8 cellular contexts compared by ENCODE assay signal in genomic region chr9:133188006-133188842, GRCh38. TPM values are rescaled to one million over a fixed set of nuclear protein-coding genes. Genes with fewer than 3 reads are reported as not detected.
A peak's percentile ranks its signal among the peaks of the same experiment; 100 is the strongest.
DNase-seq lines count a peak whose midpoint lies in the region; ATAC-seq and TF ChIP-seq lines count a peak whose summit lies in the region.

No MANE protein-coding gene starts in this region.

- no peak overlapping the region for H2AFZ ChIP-seq in Loucy (ENCODE audit: low read length)
- no peak overlapping the region for H2AFZ ChIP-seq in neural cell (ENCODE audit: low read depth, low read length)
- no peak overlapping the region for H2AFZ ChIP-seq in mesenchymal stem cell (ENCODE audit: low read depth, low read length)

- no peak for TF ChIP-seq RAD21 in neural cell (conservative IDR thresholded peaks at IDR 0.05)

- H4K20me1 ChIP-seq in Loucy (ENCODE audit: insufficient read depth, low read length, poor library complexity, severe bottlenecking) = no peaks in the 10 kb centered on the region
- no peaks in the 10 kb centered on the region for H4K20me1 ChIP-seq in neural cell (ENCODE audit: insufficient read depth)

- H3K9me3 Mint-ChIP-seq in WTC11 = no peaks in the 10 kb centered on the region

- H3K4me1 Mint-ChIP-seq in WTC11 = no peaks in the 10 kb centered on the region

- ATAC-seq in WTC11 (peak; percentile 88), HG02973 (IDR thresholded peaks at IDR 0.05; ENCODE audit: unreplicated experiment) (no peak), GM21619 (IDR thresholded peaks at IDR 0.05; ENCODE audit: unreplicated experiment) (no peak)

- H2BK15ac ChIP-seq in mesenchymal stem cell (ENCODE audit: low read depth, poor library complexity, severe bottlenecking) = no peak overlapping the region

- H3F3A ChIP-seq in Loucy (ENCODE audit: low read depth) (no peaks in the 10 kb centered on the region), neural cell (ENCODE audit: insufficient read depth, low read length, poor library complexity, severe bottlenecking) (no peaks in the 10 kb centered on the region)

- no peak overlapping the region for H3K14ac ChIP-seq in mesenchymal stem cell (ENCODE audit: low read length in 2 of 2)

- H3K79me2 ChIP-seq in Loucy (ENCODE audit: insufficient read depth, low read length) (no peaks in the 10 kb centered on the region), neural cell (replicated peaks; ENCODE audit: insufficient read depth, low read length) (no peaks in the 10 kb centered on the region)

- H3K36me3 Mint-ChIP-seq in WTC11 = no peaks in the 10 kb centered on the region

- no peak overlapping the region for H2BK5ac ChIP-seq in mesenchymal stem cell (ENCODE audit: low read depth, low read length, poor library complexity, severe bottlenecking)

- no peak overlapping the region for H4K91ac ChIP-seq in mesenchymal stem cell (ENCODE audit: low read length)

- H3K36me3 ChIP-seq in Loucy (ENCODE audit: insufficient read depth, low read length) (no peaks in the 10 kb centered on the region), neural cell (ENCODE audit: insufficient read depth, low read length) (no peaks in the 10 kb centered on the region), mesenchymal stem cell (ENCODE audit: control insufficient read depth in 1 of 2, insufficient read depth in 2 of 2, low read depth in 1 of 2, low read length in 2 of 2) (no peaks in the 10 kb centered on the region), MG63 (no peaks in the 10 kb centered on the region)

- H3K27ac ChIP-seq in neural cell (ENCODE audit: low read length) = no peak overlapping the region
- no peak overlapping the region for H3K27ac ChIP-seq in mesenchymal stem cell (ENCODE audit: low read length, poor library complexity, severe bottlenecking)

- no peak overlapping the region for H3K9ac ChIP-seq in Loucy (ENCODE audit: low read depth, low read length, poor library complexity, severe bottlenecking)
- H3K9ac ChIP-seq in neural cell (ENCODE audit: low read length) = no peak overlapping the region
- H3K9ac ChIP-seq in mesenchymal stem cell (ENCODE audit: low read length) = no peak overlapping the region

- no peak overlapping the region for H2AK5ac ChIP-seq in mesenchymal stem cell (ENCODE audit: low read length, severe bottlenecking)

- no peaks in the 10 kb centered on the region for H3K9me2 ChIP-seq in Loucy (replicated peaks; ENCODE audit: low read depth, low read length)
- no peaks in the 10 kb centered on the region for H3K9me2 ChIP-seq in neural cell (ENCODE audit: insufficient read depth, low read length)

- H3K4me3 ChIP-seq in Loucy (ENCODE audit: low read length, poor library complexity, severe bottlenecking) (no peak overlapping the region), neural cell (ENCODE audit: low read length) (no peak overlapping the region), mesenchymal stem cell (ENCODE audit: insufficient read depth in 1 of 2, low read depth in 1 of 2, low read length in 2 of 2) (no peak overlapping the region), MG63 (no peak overlapping the region)

- H2BK12ac ChIP-seq in mesenchymal stem cell (ENCODE audit: low read length in 2 of 2) = no peak overlapping the region

- no peak overlapping the region for H3K4ac ChIP-seq in mesenchymal stem cell (ENCODE audit: low read depth in 1 of 2, low read length in 2 of 2)

- H2BK120ac ChIP-seq in mesenchymal stem cell (ENCODE audit: low read depth, low read length) = no peak overlapping the region

- POLR2A ChIA-PET in WTC11 (lab: Charles Lee) = interaction anchor here (0.7 to 0.9 kb wide), 2 partner anchors 51 to 158 kb away, joined by 4 to 6 read pairs; no protein-coding TSS in a partner anchor

- H3K4me1 ChIP-seq in Loucy (ENCODE audit: insufficient read depth, low read length, poor library complexity, severe bottlenecking) = peaks cover 4% of the 10 kb centered on the region
- peaks cover 7% of the 10 kb centered on the region for H3K4me1 ChIP-seq in mesenchymal stem cell (ENCODE audit: control insufficient read depth, insufficient read depth, low read depth, low read length)

- TF ChIP-seq EP300 in neural cell (conservative IDR thresholded peaks at IDR 0.05; ENCODE audit: poor library complexity, severe bottlenecking) = no peak

- no peak overlapping the region for H4K8ac ChIP-seq in mesenchymal stem cell (ENCODE audit: low read length)

- CTCF ChIA-PET in WTC11 (lab: Charles Lee) = interaction anchor here (0.6 to 5.4 kb wide), 48 partner anchors 8 to 298 kb away, joined by 3 to 153 read pairs (median 5); partner anchors contain the start of genes ABO, CACFD1, GBGT1 and GFI1B

- WGBS in mesenchymal stem cell = 56% methylated on average over 20 of the region's 21 CpGs

- DNase-seq in G401 (ENCODE audit: low spot score) = peak; percentile 7
- peak; percentile 75 for DNase-seq in WTC11 (ENCODE audit: low spot score)
- DNase-seq in mesenchymal stem cell = no peak
- no peak for DNase-seq in MG63

- H3K4me2 ChIP-seq in Loucy (ENCODE audit: low read depth, low read length, poor library complexity, severe bottlenecking) (no peak overlapping the region), neural cell (ENCODE audit: low read length) (no peak overlapping the region), mesenchymal stem cell (ENCODE audit: low read length, poor library complexity, severe bottlenecking) (no peak overlapping the region)

- TF ChIP-seq CTCF in Loucy (conservative IDR thresholded peaks at IDR 0.05; ENCODE audit: low read length) = peak; percentile 55
- TF ChIP-seq CTCF in WTC11 (IDR thresholded peaks at IDR 0.05) = no peak
- TF ChIP-seq CTCF in neural cell (IDR thresholded peaks at IDR 0.05; ENCODE audit: poor library complexity, severe bottlenecking) = peak; percentile 33

- H3K79me1 ChIP-seq in mesenchymal stem cell (replicated peaks; ENCODE audit: low read length, poor library complexity, severe bottlenecking) = no peaks in the 10 kb centered on the region

- H3K27ac Mint-ChIP-seq in WTC11 = no peak overlapping the region

- in situ Hi-C loops in G401 (cut with HindIII; ENCODE audit: low sequenced_read_pairs) = no loop called here

- H3K9me3 ChIP-seq in Loucy (ENCODE audit: insufficient read depth, low read depth, low read length) (no peaks in the 10 kb centered on the region), neural cell (ENCODE audit: low read length) (no peaks in the 10 kb centered on the region), mesenchymal stem cell (ENCODE audit: control insufficient read depth, low read length) (no peaks in the 10 kb centered on the region), MG63 (no peaks in the 10 kb centered on the region)

- H3K4me3 Mint-ChIP-seq in WTC11 = no peak overlapping the region

- no peak overlapping the region for H3K23ac ChIP-seq in mesenchymal stem cell (ENCODE audit: low read length in 2 of 2)

- peaks cover 40% of the 10 kb centered on the region for H3K27me3 Mint-ChIP-seq in WTC11 (ENCODE audit: low read depth)

- H3K27me3 ChIP-seq in Loucy (ENCODE audit: insufficient read depth, low read length, poor library complexity, severe bottlenecking) (no peaks in the 10 kb centered on the region), neural cell (ENCODE audit: insufficient read depth, low read depth, low read length) (peaks cover 7% of the 10 kb centered on the region), mesenchymal stem cell (ENCODE audit: control insufficient read depth in 1 of 2, insufficient read depth in 1 of 2, low read length in 2 of 2) (peaks cover 40 to 48% of the 10 kb centered on the region in 2 experiments), MG63 (no peaks in the 10 kb centered on the region)

- H3K18ac ChIP-seq in mesenchymal stem cell (ENCODE audit: low read depth in 1 of 2, low read length in 2 of 2) = no peak overlapping the region

TF ChIP-seq in WTC11, 78 proteins besides CTCF, POLR2A, EP300 and RAD21 (continues in another document):
- TF ChIP-seq GABPB1 (CRISPR knock-in tag; IDR thresholded peaks at IDR 0.05) = no peak
- TF ChIP-seq, protein P1, sequence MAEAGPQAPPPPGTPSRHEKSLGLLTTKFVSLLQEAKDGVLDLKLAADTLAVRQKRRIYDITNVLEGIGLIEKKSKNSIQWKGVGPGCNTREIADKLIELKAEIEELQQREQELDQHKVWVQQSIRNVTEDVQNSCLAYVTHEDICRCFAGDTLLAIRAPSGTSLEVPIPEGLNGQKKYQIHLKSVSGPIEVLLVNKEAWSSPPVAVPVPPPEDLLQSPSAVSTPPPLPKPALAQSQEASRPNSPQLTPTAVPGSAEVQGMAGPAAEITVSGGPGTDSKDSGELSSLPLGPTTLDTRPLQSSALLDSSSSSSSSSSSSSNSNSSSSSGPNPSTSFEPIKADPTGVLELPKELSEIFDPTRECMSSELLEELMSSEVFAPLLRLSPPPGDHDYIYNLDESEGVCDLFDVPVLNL (CRISPR knock-in tag; IDR thresholded peaks at IDR 0.05; ENCODE audit: borderline replicate concordance, low read depth) = no peak

TF ChIP-seq in neural cell, 6 proteins besides CTCF, POLR2A, EP300 and RAD21 (continues in another document):
- no peak for TF ChIP-seq TAF1 (IDR thresholded peaks at IDR 0.05; ENCODE audit: low read depth)
- TF ChIP-seq SMC3 (conservative IDR thresholded peaks at IDR 0.05; ENCODE audit: poor library complexity) = no peak
- no peak for TF ChIP-seq MXI1 (conservative IDR thresholded peaks at IDR 0.05; ENCODE audit: poor library complexity, severe bottlenecking)
- no peak for TF ChIP-seq POLR2AphosphoS5 (IDR thresholded peaks at IDR 0.05)

RNA-seq across cellular contexts. Expression of gene OBP2B, which starts 20.8 kb away (rescaled TPM):
- total RNA-seq in G401 (2014; rRNA removed; shearing (Covaris generic)) = not detected in 2 replicates
- total RNA-seq in WTC11 (2021) = not detected in 3 replicates
- polyA plus RNA-seq in neural cell = not detected in 2 replicates
- not detected in 2 replicates for polyA minus RNA-seq in neural cell
- not detected for polyA plus RNA-seq in mesenchymal stem cell (2013, experiment 1 of 2)
- polyA plus RNA-seq in mesenchymal stem cell (2013, experiment 2 of 2) = not detected
- total RNA-seq in MG63 (2014; rRNA removed; shearing (Covaris generic); ENCODE audit: low replicate concordance) = not detected in 2 replicates

RNA-seq across cellular contexts. Expression of gene GBGT1, which starts 24.5 kb away (rescaled TPM):
- total RNA-seq in G401 (2014; rRNA removed; shearing (Covaris generic)) = not detected in 2 replicates
- total RNA-seq in WTC11 (2021) = 14.5 to 16.7 TPM (median 16.5 TPM) in 3 replicates
- not detected in 2 replicates for polyA plus RNA-seq in neural cell
- polyA minus RNA-seq in neural cell = not detected in 2 replicates
- 15.3 TPM for polyA plus RNA-seq in mesenchymal stem cell (2013, experiment 1 of 2)
- polyA plus RNA-seq in mesenchymal stem cell (2013, experiment 2 of 2) = 14.4 TPM
- 7.2 and 7.6 TPM in 2 replicates for total RNA-seq in MG63 (2014; rRNA removed; shearing (Covaris generic); ENCODE audit: low replicate concordance)

Comparison
In these comparisons a context has a peak if more than half of its experiments do, and no peak if none do; other contexts are left out.
1. DNase-seq: peak in G401 (single experiment) and WTC11 (single experiment); none in mesenchymal stem cell (single experiment) and MG63 (single experiment).